ENCODE assay signal across 20 cellular contexts in the genomic region with DNA sequence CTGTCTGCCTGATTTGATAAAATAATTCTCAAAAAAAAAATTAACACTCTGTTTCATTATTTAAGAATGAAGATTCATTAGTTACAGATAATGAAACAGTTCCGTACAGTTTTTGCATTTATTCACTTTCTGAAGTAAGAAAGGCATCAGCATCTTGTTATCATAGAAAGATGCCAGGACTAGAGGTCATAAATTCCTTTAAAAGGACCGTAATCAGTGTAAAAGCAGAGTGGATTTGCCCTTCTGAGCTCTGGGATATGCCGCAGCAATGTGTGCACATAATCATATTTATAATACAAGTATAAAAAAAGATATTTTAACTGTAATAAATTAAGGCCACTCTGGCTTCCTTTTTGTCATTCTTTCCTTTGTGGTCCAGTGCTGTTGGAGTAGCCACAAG. TPM values are rescaled to one million over a fixed set of nuclear protein-coding genes. Genes with fewer than 3 reads are reported as not detected.
DNase-seq lines count a peak whose midpoint lies in the region; ATAC-seq, FAIRE-seq and TF ChIP-seq lines count a peak whose summit lies in the region.
"Had no signal": no experiment of that assay in that cellular context is flagged by ENCODE, and none has a peak within 500 bp of the region (broad histone marks: within the 10 kb centered on the region; RNA-seq: fewer than 3 reads in every experiment).

No MANE protein-coding gene starts in this region.

- TF ChIP-seq POLR2A in endothelial cell of umbilical vein (IDR thresholded peaks at IDR 0.05; ENCODE audit: low read depth, low read length): no peak

- H3K4me1 Mint-ChIP-seq in H9: peaks cover 34 to 42% of the 10 kb centered on the region in 2 experiments
- H3K4me1 Mint-ChIP-seq in WTC11: peaks cover 53% of the 10 kb centered on the region
- peaks cover 66% of the 10 kb centered on the region for H3K4me1 Mint-ChIP-seq in osteocyte (ENCODE audit: unreplicated experiment)

- no peak overlapping the region for H3K23ac ChIP-seq in H9 (ENCODE audit: insufficient read length, low read depth, low read length)

- no peak overlapping the region for H2BK15ac ChIP-seq in H9 (ENCODE audit: low read depth, low read length)

- no peaks in the 10 kb centered on the region for H3K36me3 Mint-ChIP-seq in H9 (ENCODE audit: insufficient read depth in 1 of 3, low read depth in 3 of 3)
- H3K36me3 Mint-ChIP-seq in WTC11: no peaks in the 10 kb centered on the region
- H3K36me3 Mint-ChIP-seq in osteocyte (ENCODE audit: unreplicated experiment): no peaks in the 10 kb centered on the region

- no peak overlapping the region for H2BK12ac ChIP-seq in H9 (ENCODE audit: insufficient read length, low read depth, low read length)

- H3K4me3 ChIP-seq in endothelial cell of umbilical vein (replicated peaks in 1 of 3; ENCODE audit: insufficient read depth in 1 of 3, low read depth in 1 of 3, low read length in 3 of 3): no peak overlapping the region
- H3K4me3 ChIP-seq: HAP-1 had no signal

- no peak overlapping the region for H2AK5ac ChIP-seq in H9 (ENCODE audit: insufficient read length, low read length)

- H3K4me3 Mint-ChIP-seq in H9: no peak overlapping the region
- no peak overlapping the region for H3K4me3 Mint-ChIP-seq in WTC11
- no peak overlapping the region for H3K4me3 Mint-ChIP-seq in osteocyte (ENCODE audit: unreplicated experiment)

- no peaks in the 10 kb centered on the region for H3K23me2 ChIP-seq in H9 (ENCODE audit: insufficient read length, low read depth, low read length, poor library complexity, severe bottlenecking)

- WGBS in H9 (ENCODE audit: extremely low coverage, insufficient read length, low lambda C conversion rate): no CpG with 5 or more reads among the region's 3 CpGs

- no peak overlapping the region for H2BK120ac ChIP-seq in H9 (ENCODE audit: low read depth, low read length, poor library complexity, severe bottlenecking)

- H3K27ac ChIP-seq in H9 (ENCODE audit: insufficient read length, low read depth, low read length) (peak overlapping the region; percentile 95), endothelial cell of umbilical vein (ENCODE audit: insufficient read depth, low read depth, low read length) (no peak overlapping the region)
- H3K27ac ChIP-seq: C4-2B had no signal

- DNase-seq in H9 (no peak), WTC11 (ENCODE audit: low spot score) (no peak), endothelial cell of umbilical vein (ENCODE audit: low read depth, low spot score) (no peak), osteocyte (ENCODE audit: extremely low spot score, unreplicated experiment) (no peak), left ventricle myocardium superior (no peak)
- no peak for DNase-seq in activated effector memory CD4-positive, alpha-beta T cell treated with anti-CD3 and anti-CD28 coated beads, Interleukin-2, amount 50 U/mL, for 16 hours
- DNase-seq: COR-L47, KBM-7, MV-4-11, NCI-H1417 treated with DMSO at 0.1 percent for 48 hours, NCI-H1930, NCI-H2171, NCI-H446, NCI-H748 treated with DMSO at 0.1 percent for 48 hours, PC-3, SK-N-SH had no signal

- peak overlapping the region; percentile 47 for H3K4me2 ChIP-seq in H9 (ENCODE audit: insufficient read depth, insufficient read length, low read length)
- no peak overlapping the region for H3K4me2 ChIP-seq in endothelial cell of umbilical vein (ENCODE audit: insufficient read depth, low read length)
- H3K4me2 ChIP-seq: SK-N-SH had no signal

- H3K79me1 ChIP-seq in H9 (ENCODE audit: insufficient read depth, low read depth, low read length, poor library complexity, severe bottlenecking): no peaks in the 10 kb centered on the region

- peak overlapping the region; percentile 76 for H2BK5ac ChIP-seq in H9 (ENCODE audit: insufficient read length, low read length)

- H3T11ph ChIP-seq in H9 (ENCODE audit: low read length): no peak overlapping the region

- H3K9me3 ChIP-seq in H9 (ENCODE audit: control insufficient read depth, low read depth, low read length) (no peaks in the 10 kb centered on the region), endothelial cell of umbilical vein (replicated peaks; ENCODE audit: control insufficient read depth, insufficient read depth, low read length) (no peaks in the 10 kb centered on the region)
- H3K9me3 ChIP-seq: HAP-1, SK-N-SH had no signal

- no peaks in the 10 kb centered on the region for H3K9me1 ChIP-seq in endothelial cell of umbilical vein (replicated peaks; ENCODE audit: control insufficient read depth, extremely low read depth, insufficient read depth, low read length)

- no peak overlapping the region for H3K14ac ChIP-seq in H9 (ENCODE audit: insufficient read depth, low read length)

- no peak overlapping the region for H4K91ac ChIP-seq in H9 (ENCODE audit: insufficient read length, low read depth, low read length)

- no peak overlapping the region for H4K8ac ChIP-seq in H9 (replicated peaks; ENCODE audit: insufficient read length, low read depth, low read length)

- FAIRE-seq in endothelial cell of umbilical vein (lab: Jason Lieb, UNC): no peak

- no peak overlapping the region for H2AFZ ChIP-seq in H9 (ENCODE audit: low read length)
- peak overlapping the region; percentile 92 for H2AFZ ChIP-seq in endothelial cell of umbilical vein (ENCODE audit: low read depth, low read length)

- peaks cover 9% of the 10 kb centered on the region; the same call in 1 of the 2 replicates for H3K4me1 ChIP-seq in H9 (ENCODE audit: insufficient read depth, low read length)
- peaks cover 13% of the 10 kb centered on the region for H3K4me1 ChIP-seq in endothelial cell of umbilical vein (ENCODE audit: control insufficient read depth, extremely low read depth, insufficient read depth, low read length)
- H3K4me1 ChIP-seq: HAP-1 had no signal

- POLR2A ChIA-PET in WTC11 (lab: Charles Lee) (no interaction called here), endothelial cell of umbilical vein (lab: Charles Lee) (no interaction called here)

- H3K4ac ChIP-seq in H9 (ENCODE audit: low read depth, low read length): no peak overlapping the region

- no peak overlapping the region for H4K5ac ChIP-seq in H9 (ENCODE audit: insufficient read length, low read depth, low read length)

- H3K27me3 Mint-ChIP-seq in H9 (ENCODE audit: low read depth): no peaks in the 10 kb centered on the region
- H3K27me3 Mint-ChIP-seq in WTC11 (ENCODE audit: low read depth): no peaks in the 10 kb centered on the region
- no peaks in the 10 kb centered on the region for H3K27me3 Mint-ChIP-seq in osteocyte (ENCODE audit: unreplicated experiment)

- intact Hi-C loops in endothelial cell of umbilical vein (cut with micrococcal nuclease): no loop called here
- intact Hi-C loops in left ventricle myocardium superior (cut with micrococcal nuclease): no loop called here

- BruUV-seq in endothelial cell of umbilical vein (replicated peaks; lab: Mats Ljungman, UMichigan): no TSS peak

- H3K27ac Mint-ChIP-seq in H9 (peak overlapping the region in 2 of 3 experiments; percentile 32 to 98; a peak in 3 of 7 replicates), WTC11 (peak overlapping the region; percentile 89), osteocyte (ENCODE audit: unreplicated experiment) (peak overlapping the region; percentile 95)

- TF ChIP-seq CTCF in H9 (conservative IDR thresholded peaks at IDR 0.05) (no peak), WTC11 (IDR thresholded peaks at IDR 0.05) (no peak), endothelial cell of umbilical vein (IDR thresholded peaks at IDR 0.05; ENCODE audit: extremely low read depth in 1 of 2, insufficient read depth in 1 of 2, low read depth in 1 of 2, low read length in 2 of 2) (no peak), osteocyte (IDR thresholded peaks at IDR 0.05) (no peak)

- H3K56ac ChIP-seq in H9 (ENCODE audit: insufficient read length, low read depth, low read length): no peak overlapping the region

- dilution Hi-C loops in endothelial cell of umbilical vein (cut with MboI; ENCODE audit: extremely low pct_ligation_motif_present, low sequenced_read_pairs): no loop called here

- H3K9me3 Mint-ChIP-seq in H9: no peaks in the 10 kb centered on the region
- H3K9me3 Mint-ChIP-seq in WTC11: no peaks in the 10 kb centered on the region
- H3K9me3 Mint-ChIP-seq in osteocyte (ENCODE audit: unreplicated experiment): no peaks in the 10 kb centered on the region

- H3K27me3 ChIP-seq in H9 (ENCODE audit: insufficient read depth, low read length): no peaks in the 10 kb centered on the region
- no peaks in the 10 kb centered on the region for H3K27me3 ChIP-seq in endothelial cell of umbilical vein (ENCODE audit: control insufficient read depth in 2 of 2, insufficient read depth in 2 of 2, low read length in 2 of 2)

- no peak; the same call in 1 of the 2 replicates for ATAC-seq in WTC11
- no peak for ATAC-seq in HG02763 (IDR thresholded peaks at IDR 0.05; ENCODE audit: unreplicated experiment)
- no peak for ATAC-seq in GM18517 (IDR thresholded peaks at IDR 0.05; ENCODE audit: unreplicated experiment)
- no peak for ATAC-seq in left ventricle myocardium superior
- ATAC-seq: PC-3 had no signal

- H3K9ac ChIP-seq in H9 (ENCODE audit: extremely low read depth, insufficient read length, low read length) (peak overlapping the region; percentile 16), endothelial cell of umbilical vein (replicated peaks; ENCODE audit: extremely low read depth, insufficient read depth, low read length) (no peak overlapping the region)
- H3K9ac ChIP-seq: SK-N-SH had no signal

- CTCF ChIA-PET in WTC11 (lab: Charles Lee) (interaction anchor here (1.0 to 1.2 kb wide), 2 partner anchors 39 to 74 kb away, joined by 4 to 6 read pairs; no protein-coding TSS in a partner anchor), endothelial cell of umbilical vein (lab: Charles Lee) (interaction anchor here (0.7 to 1.5 kb wide), 7 partner anchors 14 to 70 kb away, joined by 3 to 7 read pairs (median 3); no protein-coding TSS in a partner anchor)

- no peak overlapping the region for H2BK20ac ChIP-seq in H9 (ENCODE audit: low read depth, low read length, poor library complexity, severe bottlenecking)

- H3K18ac ChIP-seq in H9 (ENCODE audit: insufficient read length, low read depth, low read length): no peak overlapping the region

- H4K20me1 ChIP-seq in H9 (ENCODE audit: control insufficient read depth, insufficient read depth, insufficient read length) (no peaks in the 10 kb centered on the region), endothelial cell of umbilical vein (replicated peaks; ENCODE audit: control insufficient read depth, extremely low read depth, insufficient read depth, low read length) (no peaks in the 10 kb centered on the region)

- no peaks in the 10 kb centered on the region for H3K79me2 ChIP-seq in H9 (ENCODE audit: insufficient read depth, low read length)
- H3K79me2 ChIP-seq in endothelial cell of umbilical vein (ENCODE audit: control insufficient read depth, insufficient read depth, low read length): no peaks in the 10 kb centered on the region

- no peaks in the 10 kb centered on the region for H3K36me3 ChIP-seq in endothelial cell of umbilical vein (ENCODE audit: control insufficient read depth in 2 of 2, extremely low read depth in 1 of 2, insufficient read depth in 2 of 2, low read length in 2 of 2)
- H3K36me3 ChIP-seq: HAP-1 had no signal

RNA-seq across cellular contexts. Expression of a gene that starts 37.5 kb away (rescaled TPM):
- 10.5 and 13.6 TPM in 2 replicates for total RNA-seq in H9 (2021)
- total RNA-seq in WTC11 (2021): 16.0 to 18.4 TPM (median 17.2 TPM) in 3 replicates
- 123 and 138 TPM in 2 replicates for total RNA-seq in endothelial cell of umbilical vein
- 40.6 and 47.4 TPM in 2 replicates for polyA plus RNA-seq in endothelial cell of umbilical vein
- 59.0 and 66.0 TPM in 2 replicates for polyA plus RNA-seq in endothelial cell of umbilical vein (2011; cell fraction: cytosol; rRNA removed)
- polyA plus RNA-seq in endothelial cell of umbilical vein (2011; cell fraction: nucleus; rRNA removed): 139 and 148 TPM in 2 replicates
- 148 and 260 TPM in 2 replicates for polyA plus RNA-seq in endothelial cell of umbilical vein (2012)
- 126 and 150 TPM in 2 replicates for polyA minus RNA-seq in endothelial cell of umbilical vein
- 0.61 TPM for polyA minus RNA-seq in endothelial cell of umbilical vein (2011; cell fraction: cytosol; rRNA and poly(A)+ RNA removed)
- polyA minus RNA-seq in endothelial cell of umbilical vein (2011; cell fraction: nucleus; rRNA and poly(A)+ RNA removed): 65.6 and 71.3 TPM in 2 replicates
- 1,873 and 1,955 TPM in 2 replicates for total RNA-seq in osteocyte
- 8.1 TPM for total RNA-seq in left ventricle myocardium superior

Comparison
In these comparisons a context has a peak if more than half of its experiments do, and no peak if none do; other contexts are left out.
1. RNA of a gene that starts 37.5 kb away (total RNA-seq): 1,873 to 1,955 TPM in osteocyte; 123 to 138 TPM in endothelial cell of umbilical vein, 16.0 to 18.4 TPM in WTC11, 10.5 to 13.6 TPM in H9 and 8.1 TPM in left ventricle myocardium superior (single experiment); every median in the first group is over 10 times any median in the second.
2. Peak in every context shown above with its lines, with median percentiles within 50 percentile points of each other: H3K27ac Mint-ChIP-seq.